ENCODE assay signal across 24 cellular contexts in the genomic region with DNA sequence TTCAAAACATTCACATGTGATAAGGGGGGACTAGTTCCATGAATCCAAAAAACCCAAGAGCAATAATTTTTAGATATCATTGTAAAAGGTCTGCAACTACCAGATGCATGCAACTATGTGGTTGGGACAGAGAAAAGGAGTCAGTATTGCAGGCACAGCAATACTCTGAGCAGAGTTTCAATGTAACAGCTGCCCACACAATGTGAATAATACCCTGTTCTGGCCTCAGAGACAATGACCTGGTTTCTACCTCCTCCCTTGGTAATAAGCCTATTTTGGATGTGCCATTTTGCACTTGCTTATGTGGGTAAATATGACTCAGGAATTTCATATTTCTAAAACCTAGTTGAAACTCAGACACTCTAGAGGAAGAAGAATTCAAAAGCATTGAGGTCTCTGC.
DNase-seq lines count a peak whose midpoint lies in the region; ATAC-seq lines count a peak whose summit lies in the region.
"Had no signal": no experiment of that assay in that cellular context is flagged by ENCODE, and none has a peak within 500 bp of the region (broad histone marks: within the 10 kb centered on the region; RNA-seq: fewer than 3 reads in every experiment).

No MANE protein-coding gene starts in this region.

- peak; percentile 95 to 99 for ATAC-seq in activated T-cell treated with anti-CD3 and anti-CD28 coated beads, Interleukin-2, amount 50 U/mL, for 4 hours
- peak; percentile 69 for ATAC-seq in GM21381 (IDR thresholded peaks at IDR 0.05; ENCODE audit: unreplicated experiment)
- ATAC-seq in stimulated activated naive CD8-positive, alpha-beta T cell treated with anti-CD3 and anti-CD28 coated beads, Interleukin-15, Interleukin-2, amounts not matched to agents 100 U/mL and 50 U/mL, for 24 hours = peak; percentile 99
- ATAC-seq in HG03460 (IDR thresholded peaks at IDR 0.05; ENCODE audit: unreplicated experiment) = no peak
- no peak for ATAC-seq in GM21737 (IDR thresholded peaks at IDR 0.05; ENCODE audit: unreplicated experiment)
- ATAC-seq: right cardiac atrium, Right ventricle myocardium inferior had no signal

- no peaks in the 10 kb centered on the region for H3K9me3 Mint-ChIP-seq in activated T-cell treated with anti-CD3 and anti-CD28 coated beads, Interleukin-2, amount 50 U/mL, for 4 hours
- H3K9me3 Mint-ChIP-seq: immature natural killer cell, nephron had no signal

- H3K27me3 Mint-ChIP-seq in activated T-cell treated with anti-CD3 and anti-CD28 coated beads, Interleukin-2, amount 50 U/mL, for 4 hours (ENCODE audit: low read depth) = peaks cover 3% of the 10 kb centered on the region

- no peaks in the 10 kb centered on the region for H3K36me3 Mint-ChIP-seq in activated T-cell treated with anti-CD3 and anti-CD28 coated beads, Interleukin-2, amount 50 U/mL, for 4 hours (ENCODE audit: insufficient read depth)
- H3K36me3 Mint-ChIP-seq: immature natural killer cell had no signal

- H3K4me1 Mint-ChIP-seq in activated T-cell treated with anti-CD3 and anti-CD28 coated beads, Interleukin-2, amount 50 U/mL, for 4 hours (ENCODE audit: low read depth) = peaks cover 12% of the 10 kb centered on the region
- H3K4me1 Mint-ChIP-seq: immature natural killer cell had no signal

- no peak for DNase-seq in activated T-cell treated with anti-CD3 and anti-CD28 coated beads, Interleukin-2, amount 50 U/mL, for 4 hours
- DNase-seq in activated T-cell treated with anti-CD3 and anti-CD28 coated beads, Interleukin-2, amount 50 U/mL, for 1 hour = no peak
- DNase-seq in NCI-H69 (lab: John Stamatoyannopoulos, UW) = peak; percentile 68
- DNase-seq in stimulated activated naive CD8-positive, alpha-beta T cell treated with anti-CD3 and anti-CD28 coated beads, Interleukin-15, Interleukin-2, amounts not matched to agents 100 U/mL and 50 U/mL, for 24 hours = no peak
- no peak for DNase-seq in DMS 273 (lab: John Stamatoyannopoulos, UW; ENCODE audit: unreplicated experiment)
- DNase-seq: activated CD8-positive, alpha-beta memory T cell treated with anti-CD3 and anti-CD28 coated beads, Interleukin-2, amount 50 U/mL, for 48 hours; activated naive CD4-positive, alpha-beta T cell; C1 segment of cervical spinal cord; EL; immature natural killer cell; Kasumi-1; left ventricle myocardium inferior; midbrain; NCI-H1048; NCI-H2029 treated with DMSO at 0.1 percent for 48 hours; NCI-H345; ovary; right cardiac atrium; substantia nigra had no signal

- no peak overlapping the region for H3K4me3 Mint-ChIP-seq in activated T-cell treated with anti-CD3 and anti-CD28 coated beads, Interleukin-2, amount 50 U/mL, for 4 hours
- H3K4me3 Mint-ChIP-seq: immature natural killer cell, nephron had no signal

Comparison
In these comparisons a context has a peak if more than half of its experiments do, and no peak if none do; other contexts are left out.
1. ATAC-seq: peak in activated T-cell treated with anti-CD3 and anti-CD28 coated beads, Interleukin-2, amount 50 U/mL, for 4 hours (2 of 2), GM21381 (single experiment) and stimulated activated naive CD8-positive, alpha-beta T cell treated with anti-CD3 and anti-CD28 coated beads, Interleukin-15, Interleukin-2, amounts not matched to agents 100 U/mL and 50 U/mL, for 24 hours (single experiment); none in HG03460 (single experiment) and GM21737 (single experiment).